ENCODE assay signal across 12 cellular contexts in genomic region chr7:40231796-40232195, GRCh38.
"Had no signal": no experiment of that assay in that cellular context is flagged by ENCODE, and none has a peak within 500 bp of the region (broad histone marks: within the 10 kb centered on the region; RNA-seq: fewer than 3 reads in every experiment).

No MANE protein-coding gene starts in this region.

- H3K79me2 ChIP-seq: parathyroid adenoma had no signal

- H3K4me1 Mint-ChIP-seq: activated B cell treated with CpG ODN at 0.5 μM for 24 hours; activated T-helper 17 cell treated with anti-CD3 and anti-CD28 coated beads, Interleukin-2, amount 50 U/mL, for 72 hours; neural crest cell had no signal

- H3K36me3 ChIP-seq: heart right ventricle, left ventricle myocardium inferior, tibial nerve had no signal

- H3K27me3 Mint-ChIP-seq: activated B cell treated with CpG ODN at 0.5 μM for 24 hours; activated CD4-positive, alpha-beta T cell treated with anti-CD3 and anti-CD28 coated beads, Interleukin-2, amount 10 ng/mL, durations not matched to agents 7 days and 5 days; activated naive CD4-positive, alpha-beta T cell treated with anti-CD3 and anti-CD28 coated beads, Interleukin-2, amount 10 ng/mL, durations not matched to agents 7 days and 5 days; activated T-helper 17 cell treated with anti-CD3 and anti-CD28 coated beads, Interleukin-2, amount 50 U/mL, for 72 hours had no signal

- H3K9me3 Mint-ChIP-seq: activated B cell treated with CpG ODN at 0.5 μM for 24 hours; activated CD4-positive, alpha-beta T cell treated with anti-CD3 and anti-CD28 coated beads, Interleukin-2, amount 10 ng/mL, durations not matched to agents 7 days and 5 days; activated naive CD4-positive, alpha-beta T cell treated with anti-CD3 and anti-CD28 coated beads, Interleukin-2, amount 10 ng/mL, durations not matched to agents 7 days and 5 days; activated T-helper 17 cell treated with anti-CD3 and anti-CD28 coated beads, Interleukin-2, amount 50 U/mL, for 72 hours; neural crest cell; T-helper 1 cell treated with Interleukin-12 subunit alpha and Interleukin-12 subunit beta and Interleukin-4 antibody, amounts not matched to agents 30 μg/mL and 1 μg/mL, for 36 hours had no signal

- H3K27ac Mint-ChIP-seq: activated B cell treated with CpG ODN at 0.5 μM for 24 hours; activated CD4-positive, alpha-beta T cell treated with anti-CD3 and anti-CD28 coated beads, Interleukin-2, amount 10 ng/mL, durations not matched to agents 7 days and 5 days; activated naive CD4-positive, alpha-beta T cell treated with anti-CD3 and anti-CD28 coated beads, Interleukin-2, amount 10 ng/mL, durations not matched to agents 7 days and 5 days; activated T-helper 17 cell treated with anti-CD3 and anti-CD28 coated beads, Interleukin-2, amount 50 U/mL, for 72 hours; T-helper 1 cell treated with Interleukin-12 subunit alpha and Interleukin-12 subunit beta and Interleukin-4 antibody, amounts not matched to agents 30 μg/mL and 1 μg/mL, for 36 hours had no signal

- ATAC-seq: activated T-helper 17 cell treated with anti-CD3 and anti-CD28 coated beads, Interleukin-2, amount 50 U/mL, for 72 hours; body of pancreas; heart right ventricle had no signal

- H3K27me3 ChIP-seq: body of pancreas, heart right ventricle, tibial nerve had no signal

- H3K4me3 Mint-ChIP-seq: activated B cell treated with CpG ODN at 0.5 μM for 24 hours; activated CD4-positive, alpha-beta T cell treated with anti-CD3 and anti-CD28 coated beads, Interleukin-2, amount 10 ng/mL, durations not matched to agents 7 days and 5 days; activated naive CD4-positive, alpha-beta T cell treated with anti-CD3 and anti-CD28 coated beads, Interleukin-2, amount 10 ng/mL, durations not matched to agents 7 days and 5 days; activated T-helper 17 cell treated with anti-CD3 and anti-CD28 coated beads, Interleukin-2, amount 50 U/mL, for 72 hours; neural crest cell; T-helper 1 cell treated with Interleukin-12 subunit alpha and Interleukin-12 subunit beta and Interleukin-4 antibody, amounts not matched to agents 30 μg/mL and 1 μg/mL, for 36 hours had no signal

- H3K27ac ChIP-seq: body of pancreas, heart right ventricle, left ventricle myocardium inferior, parathyroid adenoma, tibial nerve had no signal

- H3K9me3 ChIP-seq: body of pancreas, heart right ventricle, left ventricle myocardium inferior, tibial nerve had no signal

- H3K9ac ChIP-seq: parathyroid adenoma had no signal

- H3K4me3 ChIP-seq: body of pancreas, heart right ventricle, left ventricle myocardium inferior, tibial nerve had no signal

- DNase-seq: activated B cell treated with CpG ODN at 0.5 μM for 24 hours, activated T-cell treated with anti-CD3 and anti-CD28 coated beads for 4 hours, left ventricle myocardium inferior had no signal

- H3K4me1 ChIP-seq: parathyroid adenoma, tibial nerve had no signal

- H3K36me3 Mint-ChIP-seq: activated naive CD4-positive, alpha-beta T cell treated with anti-CD3 and anti-CD28 coated beads, Interleukin-2, amount 10 ng/mL, durations not matched to agents 7 days and 5 days had no signal
